9 cellular contexts compared by ENCODE assay signal in the genomic region with DNA sequence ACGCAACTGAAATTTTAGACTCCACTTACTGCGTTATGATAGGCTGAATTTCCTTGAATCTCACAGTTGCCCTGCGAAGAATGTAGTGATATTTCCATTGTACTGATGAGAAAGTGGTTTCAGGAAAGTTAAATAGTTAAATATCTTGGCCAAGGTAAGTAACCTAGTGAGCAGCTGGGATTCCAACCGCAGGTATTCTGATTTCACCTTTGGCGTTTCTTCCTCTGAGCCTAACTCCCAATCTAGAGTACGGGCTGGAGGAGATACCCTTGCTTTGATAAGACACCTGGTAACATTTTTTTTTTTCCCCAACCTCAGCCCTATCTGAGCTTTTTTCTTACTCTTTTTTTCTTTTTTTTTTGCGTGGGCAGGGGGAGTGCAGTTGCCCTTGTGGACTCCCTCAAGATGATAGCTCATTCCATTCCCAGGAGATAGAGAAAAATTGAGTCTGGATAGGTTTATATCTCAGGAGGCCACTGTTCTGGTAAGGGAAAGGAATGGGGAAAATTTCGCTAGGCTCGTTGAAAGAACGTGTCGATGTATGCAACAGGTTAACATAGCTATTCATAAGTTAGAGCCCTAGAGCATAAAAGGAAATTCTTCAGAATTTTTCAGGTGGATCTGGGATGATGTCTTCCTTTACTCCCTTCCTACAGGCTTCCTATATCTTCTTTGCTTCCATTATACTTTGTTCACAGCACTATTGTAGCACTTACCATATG. TPM values are rescaled to one million over a fixed set of nuclear protein-coding genes. Genes with fewer than 3 reads are reported as not detected.
A peak's percentile ranks its signal among the peaks of the same experiment; 100 is the strongest.
DNase-seq lines count a peak whose midpoint lies in the region; ATAC-seq, FAIRE-seq and TF ChIP-seq lines count a peak whose summit lies in the region.
"Had no signal": no experiment of that assay in that cellular context is flagged by ENCODE, and none has a peak within 500 bp of the region (broad histone marks: within the 10 kb centered on the region; RNA-seq: fewer than 3 reads in every experiment).

No MANE protein-coding gene starts in this region.

- H3K36me3 Mint-ChIP-seq in activated T-cell treated with anti-CD3 and anti-CD28 coated beads, Interleukin-2, amount 50 U/mL, for 72 hours (ENCODE audit: insufficient read depth in 2 of 2): peaks cover 0 to under 1% of the 10 kb centered on the region in 2 donors
- H3K36me3 Mint-ChIP-seq in T-cell (no peaks in the 10 kb centered on the region), endodermal cell (ENCODE audit: low read depth) (no peaks in the 10 kb centered on the region)
- H3K36me3 Mint-ChIP-seq in stimulated activated naive B cell treated with anti-CD40 and anti-IgM and Interleukin-4, amounts not matched to agents 10 μg/mL and 1 μg/mL and 100 μg/mL, for 72 hours: no peaks in the 10 kb centered on the region

- DNase-seq in activated T-cell treated with anti-CD3 and anti-CD28 coated beads, Interleukin-2, amount 50 U/mL, for 72 hours: no peak
- DNase-seq in activated T-cell treated with anti-CD3 and anti-CD28 coated beads, Interleukin-2, amount 50 U/mL, for 1 hour: no peak
- DNase-seq in T-cell (no peak), endodermal cell (no peak), upper lobe of right lung (no peak), HTR-8/SVneo (ENCODE audit: insufficient read length, low spot score) (no peak)
- DNase-seq in stimulated activated naive B cell treated with anti-CD40 and anti-IgM and Interleukin-4, amounts not matched to agents 10 μg/mL and 1 μg/mL and 100 μg/mL, for 72 hours: no peak

- no peak for ATAC-seq in activated T-cell treated with anti-CD3 and anti-CD28 coated beads, Interleukin-2, amount 50 U/mL, for 72 hours (replicated peaks in 1 of 2)
- no peak for ATAC-seq in T-cell (replicated peaks in 1 of 4)
- no peak for ATAC-seq in stimulated activated naive B cell treated with anti-CD40 and anti-IgM and Interleukin-4, amounts not matched to agents 10 μg/mL and 1 μg/mL and 100 μg/mL, for 72 hours (replicated peaks)
- no peak for ATAC-seq in upper lobe of right lung
- ATAC-seq in HG02852 (IDR thresholded peaks at IDR 0.05; ENCODE audit: unreplicated experiment): no peak

- H3K27me3 Mint-ChIP-seq in activated T-cell treated with anti-CD3 and anti-CD28 coated beads, Interleukin-2, amount 50 U/mL, for 72 hours (ENCODE audit: low read depth): no peaks in the 10 kb centered on the region
- H3K27me3 Mint-ChIP-seq in T-cell (no peaks in the 10 kb centered on the region), endodermal cell (ENCODE audit: insufficient read depth) (no peaks in the 10 kb centered on the region)
- H3K27me3 Mint-ChIP-seq in stimulated activated naive B cell treated with anti-CD40 and anti-IgM and Interleukin-4, amounts not matched to agents 10 μg/mL and 1 μg/mL and 100 μg/mL, for 72 hours: no peaks in the 10 kb centered on the region

- no peak overlapping the region for H3K27ac Mint-ChIP-seq in activated T-cell treated with anti-CD3 and anti-CD28 coated beads, Interleukin-2, amount 50 U/mL, for 72 hours
- H3K27ac Mint-ChIP-seq in T-cell: peak overlapping the region; percentile 56 to 63
- peak overlapping the region; percentile 65 for H3K27ac Mint-ChIP-seq in endodermal cell
- H3K27ac Mint-ChIP-seq in stimulated activated naive B cell treated with anti-CD40 and anti-IgM and Interleukin-4, amounts not matched to agents 10 μg/mL and 1 μg/mL and 100 μg/mL, for 72 hours: peak overlapping the region; percentile 81

- intact Hi-C loops in upper lobe of right lung (cut with DNase I): no loop called here

- no peak for TF ChIP-seq CTCF in endodermal cell (conservative IDR thresholded peaks at IDR 0.05)
- TF ChIP-seq CTCF in upper lobe of right lung (IDR thresholded peaks at IDR 0.05): no peak

- H3K4me3 ChIP-seq in endodermal cell (ENCODE audit: low read length) (no peak overlapping the region), upper lobe of right lung (no peak overlapping the region)
- H3K4me3 ChIP-seq: vagina had no signal

- H3K9me3 ChIP-seq in endodermal cell (ENCODE audit: control insufficient read depth, low read length) (no peaks in the 10 kb centered on the region), upper lobe of right lung (no peaks in the 10 kb centered on the region)
- H3K9me3 ChIP-seq: vagina had no signal

- H3K9me3 Mint-ChIP-seq in activated T-cell treated with anti-CD3 and anti-CD28 coated beads, Interleukin-2, amount 50 U/mL, for 72 hours: no peaks in the 10 kb centered on the region
- H3K9me3 Mint-ChIP-seq in T-cell: peaks cover 0 to 6% (median 0%) of the 10 kb centered on the region in 3 donors
- H3K9me3 Mint-ChIP-seq in endodermal cell: peaks cover 6% of the 10 kb centered on the region
- H3K9me3 Mint-ChIP-seq in stimulated activated naive B cell treated with anti-CD40 and anti-IgM and Interleukin-4, amounts not matched to agents 10 μg/mL and 1 μg/mL and 100 μg/mL, for 72 hours: peaks cover 0 to 3% of the 10 kb centered on the region in 2 donors

- H3K27me3 ChIP-seq in endodermal cell (ENCODE audit: control insufficient read depth, insufficient read depth, low read length, poor library complexity, severe bottlenecking): no peaks in the 10 kb centered on the region
- H3K27me3 ChIP-seq in upper lobe of right lung: no peaks in the 10 kb centered on the region
- H3K27me3 ChIP-seq: vagina had no signal

- peak overlapping the region; percentile 59 to 79 for H3K4me3 Mint-ChIP-seq in activated T-cell treated with anti-CD3 and anti-CD28 coated beads, Interleukin-2, amount 50 U/mL, for 72 hours
- H3K4me3 Mint-ChIP-seq in T-cell: peak overlapping the region; percentile 74 to 80 (median 75)
- H3K4me3 Mint-ChIP-seq in endodermal cell: peak overlapping the region; percentile 46
- peak overlapping the region; percentile 85 to 88 for H3K4me3 Mint-ChIP-seq in stimulated activated naive B cell treated with anti-CD40 and anti-IgM and Interleukin-4, amounts not matched to agents 10 μg/mL and 1 μg/mL and 100 μg/mL, for 72 hours

- H3K9ac ChIP-seq in endodermal cell (ENCODE audit: extremely low read depth, low read length, poor library complexity, severe bottlenecking): no peak overlapping the region

- H3K4me1 Mint-ChIP-seq in activated T-cell treated with anti-CD3 and anti-CD28 coated beads, Interleukin-2, amount 50 U/mL, for 72 hours (ENCODE audit: low read depth): no peaks in the 10 kb centered on the region
- H3K4me1 Mint-ChIP-seq in T-cell (peaks cover 20 to 27% (median 27%) of the 10 kb centered on the region in 3 donors), endodermal cell (peaks cover 12% of the 10 kb centered on the region)
- peaks cover 14 to 23% of the 10 kb centered on the region in 2 donors for H3K4me1 Mint-ChIP-seq in stimulated activated naive B cell treated with anti-CD40 and anti-IgM and Interleukin-4, amounts not matched to agents 10 μg/mL and 1 μg/mL and 100 μg/mL, for 72 hours

- FAIRE-seq in HTR-8/SVneo (lab: Jason Lieb, UNC): no peak

- H3K27ac ChIP-seq in endodermal cell (ENCODE audit: low read depth, low read length) (no peak overlapping the region), upper lobe of right lung (no peak overlapping the region)
- H3K27ac ChIP-seq: vagina had no signal

- POLR2A ChIA-PET in T-cell (lab: Charles Lee): interaction anchor here in 1 of 2 donors (1.1 kb wide), 1 partner anchor 1239 kb away, joined by 3 read pairs; no protein-coding TSS in a partner anchor

- H3K36me3 ChIP-seq in endodermal cell (ENCODE audit: control insufficient read depth, insufficient read depth, low read length) (no peaks in the 10 kb centered on the region), upper lobe of right lung (no peaks in the 10 kb centered on the region)
- H3K36me3 ChIP-seq: vagina had no signal

- 42 to 63% methylated on average over 6 to 11 of the region's 11 CpGs for WGBS in endodermal cell (ENCODE audit: insufficient coverage in 1 of 2, insufficient read length in 1 of 2), 2 experiments

- H3K4me1 ChIP-seq in endodermal cell (ENCODE audit: control insufficient read depth, insufficient read depth, low read length) (no peaks in the 10 kb centered on the region), upper lobe of right lung (peaks cover 6% of the 10 kb centered on the region)
- H3K4me1 ChIP-seq: vagina had no signal

- CTCF ChIA-PET in T-cell (lab: Charles Lee): interaction anchor here (0.5 to 2.5 kb wide), 10 partner anchors 9 to 1238 kb away, joined by 3 to 16 read pairs (median 3); no protein-coding TSS in a partner anchor

RNA-seq across cellular contexts. Expression of gene TAS2R38, which starts 3.1 kb away (rescaled TPM):
- total RNA-seq in activated T-cell treated with anti-CD3 and anti-CD28 coated beads, Interleukin-2, amount 50 U/mL, for 72 hours: not detected
- total RNA-seq in T-cell (not detected), endodermal cell (not detected), upper lobe of right lung (not detected)
- not detected for polyA plus RNA-seq in endodermal cell (2013, experiment 1 of 2)
- polyA plus RNA-seq in endodermal cell (2013, experiment 2 of 2): not detected
- total RNA-seq: vagina had no signal

RNA-seq across cellular contexts. Expression of gene MGAM, which starts 19.0 kb away (rescaled TPM):
- under 1 TPM; 0.42 to 0.91 TPM for total RNA-seq in activated T-cell treated with anti-CD3 and anti-CD28 coated beads, Interleukin-2, amount 50 U/mL, for 72 hours
- total RNA-seq in T-cell (under 1 TPM; 0.03 to 0.20 (median 0.13) TPM), endodermal cell (under 1 TPM; 0.33 to 0.37 TPM), upper lobe of right lung (7.2 TPM)
- 1.2 TPM for polyA plus RNA-seq in endodermal cell (2013, experiment 1 of 2)
- polyA plus RNA-seq in endodermal cell (2013, experiment 2 of 2): 0.33 TPM

RNA-seq across cellular contexts. Expression of gene CLEC5A, which starts 29.9 kb away (rescaled TPM):
- not detected for total RNA-seq in activated T-cell treated with anti-CD3 and anti-CD28 coated beads, Interleukin-2, amount 50 U/mL, for 72 hours
- not detected for total RNA-seq in T-cell
- total RNA-seq in endodermal cell: not detected
- not detected for polyA plus RNA-seq in endodermal cell (2013, experiment 1 of 2)
- not detected for polyA plus RNA-seq in endodermal cell (2013, experiment 2 of 2)
- 10.6 TPM for total RNA-seq in upper lobe of right lung

Comparison
In these comparisons a context has a peak if more than half of its experiments do, and no peak if none do; other contexts are left out.
1. RNA of gene CLEC5A, which starts 29.9 kb away (total RNA-seq): 10.6 TPM in upper lobe of right lung (single experiment); not detected in T-cell, not detected in activated T-cell treated with anti-CD3 and anti-CD28 coated beads, Interleukin-2, amount 50 U/mL, for 72 hours and not detected in endodermal cell; every median in the first group is over 10 times any median in the second.
2. Peak in every context shown above with its lines, with median percentiles within 50 percentile points of each other: H3K4me3 Mint-ChIP-seq.